In genomic region chr11:26793517-26793916, GRCh38 we compare ENCODE assay signal across 28 cellular contexts.
"Had no signal": no experiment of that assay in that cellular context is flagged by ENCODE, and none has a peak within 500 bp of the region (broad histone marks: within the 10 kb centered on the region; RNA-seq: fewer than 3 reads in every experiment).

No MANE protein-coding gene starts in this region.

- H3K27ac Mint-ChIP-seq: natural killer cell; nephron progenitor cell; neural progenitor cell; progenitor cell of endocrine pancreas; stimulated activated effector memory CD8-positive, alpha-beta T cell treated with anti-CD3 and anti-CD28 coated beads, Interleukin-12 subunit alpha, Interleukin-12 subunit beta, amount 100 ng/mL, for 72 hours; stimulated activated naive CD8-positive, alpha-beta T cell treated with anti-CD3 and anti-CD28 coated beads, Interleukin-15, Interleukin-2, amounts not matched to agents 100 ng/mL and 50 ng/mL, for 24 hours had no signal

- H3K9me3 ChIP-seq: left lung, lower lobe of right lung, neutrophil, ovary, spleen, suprapubic skin, thoracic aorta, tibial artery, upper lobe of right lung had no signal

- H3K4me1 ChIP-seq: left lung, lower lobe of right lung, neural progenitor cell, spleen, suprapubic skin, tibial artery, upper lobe of right lung had no signal

- H3K4me2 ChIP-seq: hepatocyte, neural progenitor cell had no signal

- H3K4me3 ChIP-seq: hepatocyte, left lung, lower lobe of right lung, neural progenitor cell, ovary, skin epidermis, spleen, suprapubic skin, thoracic aorta, tibial artery, upper lobe of right lung had no signal

- DNase-seq: islet precursor cell; left lung; lower lobe of right lung; mammary epithelial cell; mesenchymal stem cell; naive B cell; natural killer cell; nephron progenitor cell; occipital lobe; ovary; retina; right cardiac atrium; spleen; stimulated activated CD4-positive, alpha-beta T cell treated with anti-CD3 and anti-CD28 coated beads, Interleukin-4, amount 100 ng/mL, for 24 hours; stimulated activated naive CD4-positive, alpha-beta T cell; tibial artery; trophoblast cell; upper lobe of right lung had no signal

- H2AFZ ChIP-seq: hepatocyte, neural progenitor cell had no signal

- H3K9me3 Mint-ChIP-seq: nephron progenitor cell, neural progenitor cell had no signal

- H3K4me1 Mint-ChIP-seq: naive B cell; natural killer cell; nephron progenitor cell; neural progenitor cell; stimulated activated effector memory CD8-positive, alpha-beta T cell treated with anti-CD3 and anti-CD28 coated beads, Interleukin-12 subunit alpha, Interleukin-12 subunit beta, amount 100 ng/mL, for 72 hours had no signal

- H3K79me2 ChIP-seq: hepatocyte had no signal

- H3K27me3 Mint-ChIP-seq: naive B cell; progenitor cell of endocrine pancreas; stimulated activated naive CD8-positive, alpha-beta T cell treated with anti-CD3 and anti-CD28 coated beads, Interleukin-15, Interleukin-2, amounts not matched to agents 100 ng/mL and 50 ng/mL, for 24 hours had no signal

- H3K4me3 Mint-ChIP-seq: naive B cell; natural killer cell; nephron progenitor cell; neural progenitor cell; stimulated activated effector memory CD8-positive, alpha-beta T cell treated with anti-CD3 and anti-CD28 coated beads, Interleukin-12 subunit alpha, Interleukin-12 subunit beta, amount 100 ng/mL, for 72 hours; stimulated activated naive CD8-positive, alpha-beta T cell treated with anti-CD3 and anti-CD28 coated beads, Interleukin-15, Interleukin-2, amounts not matched to agents 100 ng/mL and 50 ng/mL, for 24 hours had no signal

- ATAC-seq: left lung; lower lobe of right lung; natural killer cell; right cardiac atrium; sciatic nerve; stimulated activated effector memory CD8-positive, alpha-beta T cell treated with anti-CD3 and anti-CD28 coated beads, Interleukin-12 subunit alpha, Interleukin-12 subunit beta, amount 100 ng/mL, for 72 hours; upper lobe of right lung had no signal

- H3K36me3 ChIP-seq: left lung, lower lobe of right lung, neural progenitor cell, neutrophil, ovary, spleen, suprapubic skin, thoracic aorta, tibial artery, upper lobe of right lung had no signal

- H3K27me3 ChIP-seq: hepatocyte, left lung, neural progenitor cell, neutrophil, ovary, spleen, suprapubic skin, tibial artery, upper lobe of right lung had no signal

- H3K36me3 Mint-ChIP-seq: naive B cell; natural killer cell; neural progenitor cell; stimulated activated effector memory CD8-positive, alpha-beta T cell treated with anti-CD3 and anti-CD28 coated beads, Interleukin-12 subunit alpha, Interleukin-12 subunit beta, amount 100 ng/mL, for 72 hours had no signal

- H3K27ac ChIP-seq: hepatocyte, left lung, lower lobe of right lung, neural progenitor cell, neutrophil, ovary, spleen, suprapubic skin, thoracic aorta, tibial artery, upper lobe of right lung had no signal

- H3K9ac ChIP-seq: neural progenitor cell had no signal
